ENCODE assay signal across 1 cellular context in genomic region chr18:44680271-44681038, GRCh38.
TF ChIP-seq lines count a peak whose summit lies in the region.

TSS of gene SETBP1 (plus strand) at chr18:44680888. CDS start at chr18:44701347, 20,459 bp downstream.

TF ChIP-seq in HepG2, 621 proteins besides CTCF, POLR2A, EP300 and RAD21 (continued from another document and continues in another):
- TF ChIP-seq UBTF (CRISPR knock-in tag; IDR thresholded peaks at IDR 0.05) (peak; percentile 55; the same call in 1 of the 2 replicates), SRSF1 (optimal IDR thresholded peaks at IDR 0.05; ENCODE audit: low read depth, low read length) (peak; percentile 69), CSRNP1 (CRISPR knock-in tag; IDR thresholded peaks at IDR 0.05) (no peak), GTF2F1 (IDR thresholded peaks at IDR 0.05; ENCODE audit: low read length) (no peak), HCFC1 (IDR thresholded peaks at IDR 0.05; ENCODE audit: low read depth, low read length) (no peak), ZBTB2 (CRISPR knock-in tag; IDR thresholded peaks at IDR 0.05; ENCODE audit: low read depth) (peak; percentile 73), ZNF549 (CRISPR knock-in tag; IDR thresholded peaks at IDR 0.05) (no peak), ZFY (CRISPR knock-in tag; IDR thresholded peaks at IDR 0.05) (no peak), ETV5 (CRISPR knock-in tag; IDR thresholded peaks at IDR 0.05; ENCODE audit: borderline replicate concordance) (peak; percentile 64; the same call in 1 of the 2 replicates), ZNF224 (CRISPR knock-in tag; IDR thresholded peaks at IDR 0.05) (no peak), ATM (IDR thresholded peaks at IDR 0.05; ENCODE audit: borderline replicate concordance) (no peak), ZNF12 (CRISPR knock-in tag; IDR thresholded peaks at IDR 0.05) (no peak), ATF2 (CRISPR knock-in tag; IDR thresholded peaks at IDR 0.05) (no peak), PAF1 (CRISPR knock-in tag; IDR thresholded peaks at IDR 0.05) (no peak), ZBTB21 (CRISPR knock-in tag; IDR thresholded peaks at IDR 0.05) (no peak), ZNF687 (CRISPR knock-in tag; IDR thresholded peaks at IDR 0.05) (peak; percentile 66), MED1 (CRISPR knock-in tag; IDR thresholded peaks at IDR 0.05) (peak; percentile 76), PAX8 (CRISPR knock-in tag; IDR thresholded peaks at IDR 0.05; ENCODE audit: borderline replicate concordance) (no peak), ZNF335 (CRISPR knock-in tag; IDR thresholded peaks at IDR 0.05) (no peak), AKAP8 (CRISPR knock-in tag; IDR thresholded peaks at IDR 0.05) (no peak), EEA1 (CRISPR knock-in tag; IDR thresholded peaks at IDR 0.05; ENCODE audit: borderline replicate concordance) (no peak), RCOR2 (CRISPR knock-in tag; IDR thresholded peaks at IDR 0.05) (no peak), RFX3 (CRISPR knock-in tag; IDR thresholded peaks at IDR 0.05) (no peak), GATA4 (IDR thresholded peaks at IDR 0.05; ENCODE audit: borderline replicate concordance, low read depth) (peak; percentile 31; the same call in 1 of the 2 replicates), FOXJ3 (CRISPR knock-in tag; IDR thresholded peaks at IDR 0.05; ENCODE audit: borderline replicate concordance) (no peak), MBNL3 (CRISPR knock-in tag; conservative IDR thresholded peaks at IDR 0.05) (no peak), ZNF382 (CRISPR knock-in tag; IDR thresholded peaks at IDR 0.05; ENCODE audit: borderline replicate concordance) (no peak), DNMT3B (CRISPR knock-in tag; conservative IDR thresholded peaks at IDR 0.05) (no peak), GABPA (IDR thresholded peaks at IDR 0.05; ENCODE audit: low read depth, low read length) (no peak), GABPA (CRISPR knock-in tag; IDR thresholded peaks at IDR 0.05; ENCODE audit: low read depth) (no peak), IRF2 (CRISPR knock-in tag; IDR thresholded peaks at IDR 0.05) (no peak), DRAP1 (CRISPR knock-in tag; IDR thresholded peaks at IDR 0.05) (no peak), HIVEP1 (CRISPR knock-in tag; IDR thresholded peaks at IDR 0.05) (no peak), HDAC1 (CRISPR knock-in tag; IDR thresholded peaks at IDR 0.05) (peak; percentile 61; the same call in 1 of the 2 replicates), KLF9 (CRISPR knock-in tag; IDR thresholded peaks at IDR 0.05; ENCODE audit: low read depth) (no peak), ZBTB33 (CRISPR knock-in tag; IDR thresholded peaks at IDR 0.05) (0 out of 2 replicates have a peak, but pooled peaks have one; percentile 18), FOXP4 (CRISPR knock-in tag; IDR thresholded peaks at IDR 0.05) (no peak), SKIL (CRISPR knock-in tag; IDR thresholded peaks at IDR 0.05; ENCODE audit: borderline replicate concordance) (peak; percentile 77; the same call in 1 of the 2 replicates), SIN3B (IDR thresholded peaks at IDR 0.05; ENCODE audit: low read length) (no peak), HNF1B (CRISPR knock-in tag; IDR thresholded peaks at IDR 0.05) (no peak), SATB2 (CRISPR knock-in tag; IDR thresholded peaks at IDR 0.05) (no peak), SNAPC2 (CRISPR knock-in tag; IDR thresholded peaks at IDR 0.05) (no peak), PPARG (CRISPR knock-in tag; conservative IDR thresholded peaks at IDR 0.05) (no peak), NFIB (CRISPR knock-in tag; IDR thresholded peaks at IDR 0.05; ENCODE audit: borderline replicate concordance) (no peak)
